9 cellular contexts compared by ENCODE assay signal in the genomic region with DNA sequence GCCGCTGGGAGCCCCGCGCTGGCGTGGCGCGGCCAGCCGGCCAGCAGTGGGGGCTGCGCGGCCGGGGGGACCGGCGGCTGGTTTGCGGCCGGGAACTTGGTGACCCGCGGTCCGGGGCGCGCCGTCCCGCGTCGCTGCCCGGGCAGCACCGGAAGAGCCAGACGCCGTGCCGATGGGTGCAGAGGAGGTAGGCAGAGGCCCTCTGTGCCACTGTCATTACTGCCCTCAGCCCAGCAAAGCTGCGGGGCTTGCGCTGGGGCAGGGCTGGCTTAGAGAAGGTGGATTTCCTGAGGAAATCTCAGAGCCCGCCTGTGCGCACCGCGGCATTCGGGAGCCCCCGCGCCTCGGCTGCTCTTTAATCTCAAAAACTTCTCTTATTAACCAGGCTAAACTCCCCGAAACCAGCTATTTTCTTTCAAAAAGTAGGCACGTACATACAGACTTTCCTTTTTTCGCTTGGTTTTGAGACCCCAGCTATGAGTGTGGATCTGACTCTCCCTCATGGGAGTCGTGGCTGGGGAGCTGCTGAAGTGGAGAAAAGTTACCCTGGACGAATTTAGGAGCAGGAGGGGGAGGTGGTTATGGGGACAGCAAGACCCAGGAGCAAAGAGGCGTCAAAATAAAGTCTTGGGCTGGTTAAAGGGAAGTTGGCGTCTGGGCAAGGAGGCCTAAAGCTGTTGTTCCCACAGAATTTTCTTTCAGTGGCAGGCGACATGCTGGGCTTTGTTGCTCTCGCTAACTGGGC. TPM values are rescaled to one million over a fixed set of nuclear protein-coding genes. Genes with fewer than 3 reads are reported as not detected.
DNase-seq lines count a peak whose midpoint lies in the region; ATAC-seq and TF ChIP-seq lines count a peak whose summit lies in the region.
"Had no signal": no experiment of that assay in that cellular context is flagged by ENCODE, and none has a peak within 500 bp of the region (broad histone marks: within the 10 kb centered on the region; RNA-seq: fewer than 3 reads in every experiment).

No MANE protein-coding gene starts in this region.

- POLR2A ChIA-PET in CD4-positive, alpha-beta T cell (lab: Charles Lee): interaction anchor here (0.7 to 5.5 kb wide), 12 partner anchors 13 to 214 kb away, joined by 3 to 70 read pairs (median 4); a partner anchor contains a TSS

- H3K36me3 ChIP-seq in KOPT-K1 (ENCODE audit: insufficient read depth, low read length) (no peaks in the 10 kb centered on the region), WERI-Rb-1 (peaks cover 29% of the 10 kb centered on the region), right lobe of liver (no peaks in the 10 kb centered on the region)

- WGBS in right lobe of liver (ENCODE audit: insufficient coverage, low coverage, low lambda C conversion rate, missing lambda C conversion rate): 0% methylated on average over 17 of the region's 47 CpGs

- H3K4me3 ChIP-seq in WERI-Rb-1 (ENCODE audit: low read depth, low read length) (peak overlapping the region; percentile 78), dorsolateral prefrontal cortex (peak overlapping the region; percentile 62 to 92 (median 81)), right lobe of liver (peak overlapping the region; percentile 71 to 77 (median 74))

- DNase-seq in CD4-positive, alpha-beta T cell: peak in 8 of 10 experiments; percentile 14 to 58 (median 28)
- no peak for DNase-seq in WERI-Rb-1
- DNase-seq in dorsolateral prefrontal cortex: peak in 1 of 10 donors; percentile 54
- DNase-seq in right lobe of liver: peak; percentile 44 to 63 (median 56)
- peak in 5 of 6 experiments; percentile 7 to 42 (median 32) for DNase-seq in stimulated activated naive CD4-positive, alpha-beta T cell (lab: John Stamatoyannopoulos, UW)
- DNase-seq in SKM-1 treated with dmso at 0.1 percent for 144 hours (lab: John Stamatoyannopoulos, UW; ENCODE audit: unreplicated experiment): no peak

- CTCF ChIA-PET in CD4-positive, alpha-beta T cell (lab: Charles Lee): interaction anchor here (1.1 to 1.9 kb wide), 4 partner anchors 10 to 74 kb away, joined by 3 to 6 read pairs (median 4); no protein-coding TSS in a partner anchor

- H3K36me3 Mint-ChIP-seq in CD4-positive, alpha-beta T cell (ENCODE audit: low read depth): peaks cover 8% of the 10 kb centered on the region

- peaks cover 66% of the 10 kb centered on the region for H3K4me1 Mint-ChIP-seq in CD4-positive, alpha-beta T cell (ENCODE audit: low read depth)

- intact Hi-C loops in CD4-positive, alpha-beta T cell (cut with DNase I, micrococcal nuclease): loop anchor here (5.0 to 10.0 kb wide), 4 partner anchors 35 to 1033 kb away; a partner anchor contains a TSS
- intact Hi-C loops in dorsolateral prefrontal cortex (cut with DNase I): loop anchor here (5.0 kb wide), 4 partner anchors 75 to 155 kb away; a partner anchor contains a TSS
- intact Hi-C loops in right lobe of liver (cut with DNase I): no loop called here

- TF ChIP-seq CTCF in CD4-positive, alpha-beta T cell (IDR thresholded peaks at IDR 0.05): no peak
- no peak for TF ChIP-seq CTCF in WERI-Rb-1 (IDR thresholded peaks at IDR 0.05; ENCODE audit: low read depth, low read length)
- TF ChIP-seq CTCF in dorsolateral prefrontal cortex (IDR thresholded peaks at IDR 0.05 in 54 of 56, conservative IDR thresholded peaks at IDR 0.05 in 2 of 56; ENCODE audit: low read depth in 1 of 56, partially characterized antibody in 56 of 56): no peak
- TF ChIP-seq CTCF in right lobe of liver (IDR thresholded peaks at IDR 0.05): no peak

- H3K4me1 ChIP-seq in right lobe of liver: peaks cover 0 to 39% (median 25%) of the 10 kb centered on the region in 4 donors

- H3K27ac ChIP-seq in CD4-positive, alpha-beta T cell (ENCODE audit: low read depth, low read length): peak overlapping the region; percentile 74
- H3K27ac ChIP-seq in KOPT-K1 (ENCODE audit: low read depth, low read length, poor library complexity, severe bottlenecking): peak overlapping the region; percentile 58
- H3K27ac ChIP-seq in WERI-Rb-1: peak overlapping the region; percentile 81
- peak overlapping the region; percentile 45 to 98 (median 92) for H3K27ac ChIP-seq in dorsolateral prefrontal cortex
- peak overlapping the region; percentile 93 to 98 (median 95) for H3K27ac ChIP-seq in right lobe of liver

- ATAC-seq in CD4-positive, alpha-beta T cell (ENCODE audit: poor library complexity): peak; percentile 24
- ATAC-seq in GM21515 (IDR thresholded peaks at IDR 0.05; ENCODE audit: unreplicated experiment): peak; percentile 4
- ATAC-seq in right lobe of liver: peak; percentile 12 to 38 (median 23)

- H3K27me3 ChIP-seq in CD4-positive, alpha-beta T cell (ENCODE audit: control insufficient read depth, insufficient read depth, low read length): no peaks in the 10 kb centered on the region
- H3K27me3 ChIP-seq in WERI-Rb-1 (ENCODE audit: insufficient read depth, low read depth, severe bottlenecking) (no peaks in the 10 kb centered on the region), dorsolateral prefrontal cortex (no peaks in the 10 kb centered on the region), right lobe of liver (no peaks in the 10 kb centered on the region)

- H3K9me3 ChIP-seq in CD4-positive, alpha-beta T cell (ENCODE audit: control insufficient read depth, low read length): no peaks in the 10 kb centered on the region
- no peaks in the 10 kb centered on the region for H3K9me3 ChIP-seq in KOPT-K1 (ENCODE audit: insufficient read depth, low read length, poor library complexity, severe bottlenecking)
- H3K9me3 ChIP-seq in WERI-Rb-1 (ENCODE audit: severe bottlenecking): no peaks in the 10 kb centered on the region
- no peaks in the 10 kb centered on the region for H3K9me3 ChIP-seq in right lobe of liver

- peak overlapping the region; percentile 90 for H3K4me3 Mint-ChIP-seq in CD4-positive, alpha-beta T cell

- peak overlapping the region; percentile 93 for H3K27ac Mint-ChIP-seq in CD4-positive, alpha-beta T cell

- no peak for TF ChIP-seq POLR2A in right lobe of liver (IDR thresholded peaks at IDR 0.05)

- H3K27me3 Mint-ChIP-seq in CD4-positive, alpha-beta T cell: no peaks in the 10 kb centered on the region

- no peaks in the 10 kb centered on the region for H3K9me3 Mint-ChIP-seq in CD4-positive, alpha-beta T cell

RNA-seq across cellular contexts. Expression of a gene that starts 0.8 kb away (rescaled TPM):
- total RNA-seq in CD4-positive, alpha-beta T cell: 10 to 100 TPM; 93.7 to 95.1 TPM
- 10 to 100 TPM; 25.2 to 57.8 (median 35.8) TPM for total RNA-seq in dorsolateral prefrontal cortex
- total RNA-seq in right lobe of liver: 10 to 100 TPM in 5 of 6 experiments, 1 to 10 TPM in 1; 9.6 to 17.4 (median 12.5) TPM

RNA-seq across cellular contexts. Expression of a gene that starts 37.5 kb away (rescaled TPM):
- total RNA-seq in CD4-positive, alpha-beta T cell: not detected
- total RNA-seq in dorsolateral prefrontal cortex: 10 to 100 TPM in 59 of 120 experiments, 1 to 10 TPM in 61; 2.8 to 14.6 (median 10.0) TPM
- under 1 TPM in 3 of 6 experiments, not detected in 3; 0.06 to 0.11 (median 0.07) TPM for total RNA-seq in right lobe of liver
- total RNA-seq: NCI-H460 had no signal

Comparison
In these comparisons a context has a peak if more than half of its experiments do, and no peak if none do; other contexts are left out.
1. DNase-seq: peak in CD4-positive, alpha-beta T cell (8 of 10), right lobe of liver (3 of 3) and stimulated activated naive CD4-positive, alpha-beta T cell (5 of 6); none in WERI-Rb-1 (single experiment) and SKM-1 treated with dmso at 0.1 percent for 144 hours (single experiment).
2. intact Hi-C loops: an anchor here in CD4-positive, alpha-beta T cell (5.0 to 10.0 kb wide) and dorsolateral prefrontal cortex (5.0 kb wide); none called in right lobe of liver.
3. Peak in every context shown above with its lines, with median percentiles within 50 percentile points of each other: ATAC-seq, H3K27ac ChIP-seq and H3K4me3 ChIP-seq.